In the genomic region with DNA sequence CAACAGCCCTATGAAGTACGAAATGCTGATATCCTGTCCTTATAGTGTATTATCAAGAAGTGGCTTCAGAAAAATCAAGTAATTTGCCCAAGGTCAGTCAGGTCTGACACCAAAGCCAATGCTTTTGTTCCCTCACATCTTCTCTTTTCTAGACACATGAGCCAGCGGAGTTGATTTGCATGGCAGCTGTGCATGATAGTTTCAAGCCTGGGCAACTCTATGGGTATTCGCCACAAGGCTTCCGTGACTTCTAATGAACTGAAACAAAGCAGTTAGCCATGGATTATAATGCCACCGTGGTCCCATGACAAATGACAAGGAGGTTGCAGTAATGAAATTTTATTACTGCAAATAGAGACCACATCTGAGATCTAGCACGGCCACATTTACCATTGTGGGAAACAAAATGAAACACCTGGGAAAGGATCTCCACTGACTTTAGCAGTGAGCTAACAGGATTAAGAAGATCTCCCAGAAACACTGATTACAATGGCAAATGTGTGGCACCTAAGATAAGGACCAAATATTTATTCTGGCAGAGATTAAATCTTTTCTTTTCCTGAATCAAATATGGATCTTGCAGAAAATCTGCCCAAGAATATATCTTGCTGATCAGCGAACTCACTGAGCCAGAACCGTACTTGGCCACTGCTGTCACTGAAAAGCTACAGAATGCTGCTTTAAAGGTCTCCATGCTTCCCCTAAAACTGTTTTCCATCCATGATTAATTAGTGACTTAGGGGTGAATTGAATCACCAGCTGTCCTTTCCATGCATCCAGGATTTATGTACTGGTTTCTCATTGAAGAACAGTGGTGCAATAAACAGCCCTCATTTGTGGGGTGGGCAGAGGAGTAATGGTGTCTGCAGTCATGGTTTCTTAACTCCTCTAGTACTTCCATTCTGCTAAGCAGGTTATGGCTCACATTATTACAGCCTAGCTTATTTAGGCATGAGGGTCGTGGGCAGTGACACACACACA, we compare ENCODE assay signal across 22 cellular contexts.
DNase-seq lines count a peak whose midpoint lies in the region; ATAC-seq and TF ChIP-seq lines count a peak whose summit lies in the region.
"Had no signal": no experiment of that assay in that cellular context is flagged by ENCODE, and none has a peak within 500 bp of the region (broad histone marks: within the 10 kb centered on the region; RNA-seq: fewer than 3 reads in every experiment).

No MANE protein-coding gene starts in this region.

- H3K36me3 ChIP-seq in BLaER1 (no peaks in the 10 kb centered on the region), Peyer's patch (no peaks in the 10 kb centered on the region)
- H3K36me3 ChIP-seq: suprapubic skin had no signal

- DNase-seq in Jurkat, Clone E6-1 (ENCODE audit: low read depth, low spot score): peak; percentile 33
- peak; percentile 90 for DNase-seq in NCI-H69 (lab: John Stamatoyannopoulos, UW)
- peak; percentile 13 for DNase-seq in kidney glomerular epithelial cell (lab: John Stamatoyannopoulos, UW)
- DNase-seq in Peyer's patch: no peak
- no peak for DNase-seq in KG1 (lab: John Stamatoyannopoulos, UW)
- DNase-seq: activated CD4-positive, alpha-beta T cell treated with anti-CD3 and anti-CD28 coated beads, Interleukin-2, amount 50 U/mL, for 4 hours; activated CD8-positive, alpha-beta memory T cell treated with anti-CD3 and anti-CD28 coated beads, Interleukin-2, amount 50 U/mL, for 48 hours; activated naive CD8-positive, alpha-beta T cell treated with anti-CD3 and anti-CD28 coated beads for 36 hours; effector CD4-positive, alpha-beta T cell; foreskin melanocyte; GDM1; immature natural killer cell; Kasumi-1; left ventricle myocardium superior; midbrain; natural killer cell had no signal

- no peaks in the 10 kb centered on the region for H4K20me1 ChIP-seq in BLaER1

- H3K4me2 ChIP-seq in BLaER1: 0 out of 2 replicates have a peak overlapping the region, but pooled peaks have one; percentile 7
- H3K4me2 ChIP-seq: hepatocyte had no signal

- H3K4me1 ChIP-seq in BLaER1 (0 out of 2 replicates have a peak, but pooled peaks cover 8% of the 10 kb centered on the region), Peyer's patch (no peaks in the 10 kb centered on the region)
- H3K4me1 ChIP-seq: suprapubic skin had no signal

- H3K9me3 ChIP-seq in BLaER1 (0 out of 2 replicates have a peak, but pooled peaks cover 4% of the 10 kb centered on the region), Peyer's patch (no peaks in the 10 kb centered on the region)
- H3K9me3 ChIP-seq: suprapubic skin had no signal

- H3K27ac ChIP-seq in BLaER1 (no peak overlapping the region), Peyer's patch (no peak overlapping the region)
- H3K27ac ChIP-seq: hepatocyte, SK-N-MC, suprapubic skin had no signal

- TF ChIP-seq POLR2A in Peyer's patch (IDR thresholded peaks at IDR 0.05): no peak

- ATAC-seq in GM19023 (IDR thresholded peaks at IDR 0.05; ENCODE audit: unreplicated experiment): no peak
- ATAC-seq: left ventricle myocardium superior, natural killer cell, WTC11 had no signal

- TF ChIP-seq CTCF in Peyer's patch (IDR thresholded peaks at IDR 0.05): no peak

- H3K27me3 ChIP-seq in BLaER1 (no peaks in the 10 kb centered on the region), Peyer's patch (no peaks in the 10 kb centered on the region)
- H3K27me3 ChIP-seq: hepatocyte, suprapubic skin had no signal

- H3K9ac ChIP-seq in BLaER1: no peak overlapping the region

- H3K4me3 ChIP-seq in BLaER1 (no peak overlapping the region), Peyer's patch (no peak overlapping the region)
- no peak overlapping the region for H3K4me3 ChIP-seq in Jurkat, Clone E6-1 (ENCODE audit: low read length)
- H3K4me3 ChIP-seq: hepatocyte, SK-N-MC, suprapubic skin had no signal

Comparison
In these comparisons a context has a peak if more than half of its experiments do, and no peak if none do; other contexts are left out.
1. DNase-seq: peak in Jurkat, Clone E6-1 (single experiment), NCI-H69 (single experiment) and kidney glomerular epithelial cell (single experiment); none in Peyer's patch (0 of 3) and KG1 (single experiment).